ENCODE assay signal across 17 cellular contexts in the genomic region with DNA sequence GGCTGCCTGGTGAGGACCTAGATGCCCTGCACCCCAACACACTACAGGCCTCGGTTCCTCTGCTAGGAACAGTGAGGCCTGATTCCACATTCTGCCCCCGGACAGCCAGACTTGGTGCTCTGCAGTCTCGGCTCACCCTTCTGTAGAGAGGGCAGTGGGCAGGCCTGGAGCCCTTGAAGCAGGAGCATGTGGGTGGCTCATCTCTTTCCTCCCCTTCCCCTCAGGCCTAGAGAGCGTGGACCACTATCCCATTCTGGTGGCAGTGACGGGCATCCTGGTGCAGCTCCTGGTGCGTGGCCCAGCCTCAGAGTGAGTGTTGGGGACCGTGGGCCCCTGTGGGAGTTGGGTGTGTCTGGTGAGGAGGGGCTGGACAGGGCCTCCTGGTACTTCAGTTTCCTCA. TPM values are rescaled to one million over a fixed set of nuclear protein-coding genes. Genes with fewer than 3 reads are reported as not detected.
"Had no signal": no experiment of that assay in that cellular context is flagged by ENCODE, and none has a peak within 500 bp of the region (broad histone marks: within the 10 kb centered on the region; RNA-seq: fewer than 3 reads in every experiment).

No MANE protein-coding gene starts in this region.

- H3K36me3 ChIP-seq: cardiac muscle cell had no signal

- H3K27me3 ChIP-seq: cardiac muscle cell, dorsolateral prefrontal cortex, tibial nerve had no signal

- H3K9me3 Mint-ChIP-seq: nephron; T-helper 1 cell treated with Interleukin-12 subunit alpha and Interleukin-12 subunit beta and Interleukin-4 antibody, amounts not matched to agents 30 μg/mL and 1 μg/mL, for 36 hours had no signal

- H3K27ac ChIP-seq: cardiac muscle cell, dorsolateral prefrontal cortex, tibial nerve, WERI-Rb-1 had no signal

- H3K4me3 ChIP-seq: cardiac muscle cell, dorsolateral prefrontal cortex, tibial nerve had no signal

- H3K27ac Mint-ChIP-seq: activated CD8-positive, alpha-beta T cell treated with anti-CD3 and anti-CD28 coated beads, Interleukin-2, amount 10 ng/mL, durations not matched to agents 7 days and 5 days; nephron; T-helper 1 cell treated with Interleukin-12 subunit alpha and Interleukin-12 subunit beta and Interleukin-4 antibody, amounts not matched to agents 30 μg/mL and 1 μg/mL, for 36 hours had no signal

- H3K4me3 Mint-ChIP-seq: activated CD8-positive, alpha-beta T cell treated with anti-CD3 and anti-CD28 coated beads, Interleukin-2, amount 10 ng/mL, durations not matched to agents 7 days and 5 days; nephron; T-helper 1 cell treated with Interleukin-12 subunit alpha and Interleukin-12 subunit beta and Interleukin-4 antibody, amounts not matched to agents 30 μg/mL and 1 μg/mL, for 36 hours had no signal

- DNase-seq: activated CD4-positive, alpha-beta T cell treated with anti-CD3 and anti-CD28 coated beads for 48 hours; activated CD8-positive, alpha-beta memory T cell treated with anti-CD3 and anti-CD28 coated beads, Interleukin-2, amount 50 U/mL, for 4 hours; activated CD8-positive, alpha-beta T cell treated with anti-CD3 and anti-CD28 coated beads, Interleukin-2, amount 10 ng/mL, durations not matched to agents 7 days and 5 days; activated naive CD4-positive, alpha-beta T cell treated with Interleukin-2 at 50 U/mL for 16 hours; dorsolateral prefrontal cortex; mesenchymal stem cell; SHP77; stimulated activated CD4-positive, alpha-beta T cell treated with anti-CD3 and anti-CD28 coated beads, Interleukin-4, amount 100 ng/mL, for 1 hour; stimulated activated naive CD4-positive, alpha-beta T cell treated with Interleukin-2 at 50 U/mL for 16 hours; WERI-Rb-1 had no signal

- H3K9me3 ChIP-seq: tibial nerve had no signal

- ATAC-seq: activated CD8-positive, alpha-beta T cell treated with anti-CD3 and anti-CD28 coated beads, Interleukin-2, amount 10 ng/mL, durations not matched to agents 7 days and 5 days; esophagus mucosa; left lobe of liver had no signal

RNA-seq across cellular contexts. Expression of a gene that starts 3.3 kb away (rescaled TPM):
- total RNA-seq: esophagus mucosa, left lobe of liver, osteocyte had no signal
